ENCODE assay signal across 21 cellular contexts in the genomic region with DNA sequence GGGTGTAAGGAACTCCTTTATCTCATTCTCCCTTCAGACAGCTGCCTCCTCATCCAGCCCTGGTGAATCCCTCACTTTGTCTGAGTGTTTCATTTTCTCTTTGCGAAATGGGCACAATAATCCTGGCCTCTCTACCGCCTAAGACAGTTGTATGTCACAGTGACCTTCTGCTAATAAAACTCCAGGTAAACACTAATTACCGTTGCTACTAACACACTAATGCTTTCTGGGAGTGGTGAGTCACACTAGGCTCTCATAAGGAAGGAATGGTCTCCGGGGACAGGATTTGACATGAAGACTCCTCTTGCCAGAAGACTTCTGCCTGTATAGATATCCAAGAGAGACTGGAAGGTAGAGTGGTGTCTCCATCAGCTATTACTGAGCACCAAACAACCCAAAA.
A peak's percentile ranks its signal among the peaks of the same experiment; 100 is the strongest.
DNase-seq lines count a peak whose midpoint lies in the region; ATAC-seq, FAIRE-seq and TF ChIP-seq lines count a peak whose summit lies in the region.
"Had no signal": no experiment of that assay in that cellular context is flagged by ENCODE, and none has a peak within 500 bp of the region (broad histone marks: within the 10 kb centered on the region; RNA-seq: fewer than 3 reads in every experiment).

No MANE protein-coding gene starts in this region.

- DNase-seq in ELR (ENCODE audit: low read depth) = peak; percentile 69
- DNase-seq in RCC 7860 (ENCODE audit: low spot score) = peak; percentile 16
- DNase-seq in epithelial cell of prostate (ENCODE audit: low read depth, low spot score) = peak; percentile 77
- DNase-seq in osteoblast (ENCODE audit: insufficient read length, low spot score, missing footprints) = no peak
- DNase-seq in SK-N-DZ (ENCODE audit: low spot score) = no peak
- DNase-seq in cerebellar cortex (ENCODE audit: low spot score) = no peak
- DNase-seq in posterior vena cava (ENCODE audit: low spot score) = no peak
- DNase-seq: activated CD4-positive, alpha-beta T cell treated with anti-CD3 and anti-CD28 coated beads for 1 hour; activated effector memory CD4-positive, alpha-beta T cell treated with Interleukin-2 at 50 U/mL for 16 hours; GOT3; naive thymus-derived CD4-positive, alpha-beta T cell; NCI-H146; NCI-H2227 treated with DMSO at 0.1 percent for 48 hours; NK-92 treated with Interleukin-12 subunit alpha and Interleukin-12 subunit beta, amount 100 ng/mL, for 24 hours; posterior cingulate gyrus; SIG-M5; stimulated activated CD4-positive, alpha-beta T cell treated with anti-CD3 and anti-CD28 coated beads, Interleukin-12 subunit alpha, Interleukin-12 subunit beta, amount 100 ng/mL, for 4 hours; tibial artery had no signal

- ATAC-seq in GM18502 (IDR thresholded peaks at IDR 0.05; ENCODE audit: poor library complexity, unreplicated experiment) = no peak
- ATAC-seq: naive thymus-derived CD4-positive, alpha-beta T cell; stimulated activated effector memory CD8-positive, alpha-beta T cell treated with anti-CD3 and anti-CD28 coated beads, Interleukin-12 subunit alpha, Interleukin-12 subunit beta, amount 100 ng/mL, for 72 hours had no signal

- no peaks in the 10 kb centered on the region for H3K79me2 ChIP-seq in osteoblast (ENCODE audit: insufficient read depth, low read length)

- intact Hi-C loops in posterior vena cava (cut with DNase I) = loop anchor here in 1 of 2 donors (2.0 to 10.0 kb wide), 2 partner anchors 38 to 300 kb away; no protein-coding TSS in a partner anchor

- no peak overlapping the region for H3K4me3 ChIP-seq in osteoblast (ENCODE audit: insufficient read depth, low read length)
- H3K4me3 ChIP-seq: tibial artery had no signal

- no peak overlapping the region for H2AFZ ChIP-seq in osteoblast (ENCODE audit: low read length)

- H3K27ac ChIP-seq in epithelial cell of prostate = peak overlapping the region; percentile 50
- no peak overlapping the region for H3K27ac ChIP-seq in osteoblast (ENCODE audit: low read depth, low read length)
- H3K27ac ChIP-seq: HL-60, tibial artery had no signal

- H3K4me1 ChIP-seq in osteoblast (ENCODE audit: insufficient read depth, low read length) = no peaks in the 10 kb centered on the region

- H4K20me1 ChIP-seq in osteoblast (ENCODE audit: insufficient read depth, low read length) = no peaks in the 10 kb centered on the region

- no peaks in the 10 kb centered on the region for H3K9me3 ChIP-seq in osteoblast (ENCODE audit: low read depth, low read length)
- H3K9me3 ChIP-seq: tibial artery had no signal

- H3K4me2 ChIP-seq in osteoblast (ENCODE audit: insufficient read depth, low read length) = peak overlapping the region; percentile 23

- no peaks in the 10 kb centered on the region for H3K36me3 ChIP-seq in osteoblast (ENCODE audit: insufficient read depth, low read length)
- H3K36me3 ChIP-seq: tibial artery had no signal

- no peak for TF ChIP-seq CTCF in osteoblast (IDR thresholded peaks at IDR 0.05; ENCODE audit: extremely low read depth, low read depth, low read length)

- peaks cover 12% of the 10 kb centered on the region for H3K27me3 ChIP-seq in osteoblast (ENCODE audit: insufficient read depth, low read length)

- FAIRE-seq in RCC 7860 (lab: Jason Lieb, UNC) = no peak

Comparison
In these comparisons a context has a peak if more than half of its experiments do, and no peak if none do; other contexts are left out.
1. DNase-seq: peak in ELR (single experiment), RCC 7860 (single experiment) and epithelial cell of prostate (single experiment); none in osteoblast (single experiment), SK-N-DZ (single experiment), cerebellar cortex (single experiment) and posterior vena cava (single experiment).